ENCODE assay signal across 8 cellular contexts in the genomic region with DNA sequence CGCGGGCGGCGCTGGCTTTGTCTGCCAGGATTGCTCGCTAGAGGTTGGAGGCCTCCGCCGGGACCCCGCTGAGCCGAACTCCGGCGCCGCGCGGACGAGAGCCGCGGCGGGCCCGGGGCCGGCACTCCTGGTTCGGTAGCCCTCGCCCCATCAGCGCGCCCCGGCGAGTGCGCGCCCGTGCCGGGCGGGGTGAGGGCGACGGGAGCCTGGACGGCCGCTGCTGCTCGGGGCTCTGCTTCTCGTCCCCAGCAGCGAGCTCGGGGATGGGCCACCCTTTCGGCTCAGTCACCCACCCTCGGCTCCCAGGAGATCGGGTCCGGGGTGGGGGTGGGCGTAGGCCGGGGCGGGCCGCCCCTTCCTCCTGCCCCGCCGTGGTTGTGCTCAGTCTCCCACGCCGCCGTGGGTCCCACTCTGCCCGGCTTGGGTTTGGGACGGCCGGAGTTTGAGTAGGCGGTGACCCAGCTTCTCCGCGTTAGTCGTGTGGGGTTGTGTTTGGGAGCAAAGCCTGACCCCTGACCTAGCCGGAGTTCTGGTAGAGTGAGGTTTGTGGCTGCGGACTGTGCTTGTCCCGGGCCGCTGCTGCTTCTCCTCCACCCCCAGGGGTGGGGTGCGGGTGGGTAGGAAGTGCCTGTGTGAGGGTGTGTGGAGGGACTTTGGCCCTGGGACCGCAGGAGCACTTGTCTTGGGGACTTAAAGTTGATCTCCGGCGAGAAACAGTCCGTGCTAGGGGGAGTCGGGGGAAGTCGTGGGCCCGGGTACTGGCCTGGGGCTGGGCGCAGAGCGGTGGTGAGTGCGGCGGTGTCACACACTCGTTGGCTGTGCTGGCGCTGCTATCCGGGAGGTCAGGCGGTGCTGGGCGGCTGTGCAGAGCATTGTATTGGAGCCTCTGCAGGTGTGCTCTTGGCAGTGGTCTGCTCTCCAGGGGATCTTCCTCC. TPM values are rescaled to one million over a fixed set of nuclear protein-coding genes. Genes with fewer than 3 reads are reported as not detected.
DNase-seq lines count a peak whose midpoint lies in the region; TF ChIP-seq lines count a peak whose summit lies in the region.

No MANE protein-coding gene starts in this region.

- H2BK120ac ChIP-seq in H9 (ENCODE audit: low read depth, low read length, poor library complexity, severe bottlenecking): no peak overlapping the region

- intact Hi-C loops in adrenal gland (cut with DNase I): no loop called here

- no peak overlapping the region for H2AFZ ChIP-seq in H9 (ENCODE audit: low read length)
- peak overlapping the region; percentile 70 for H2AFZ ChIP-seq in Loucy (ENCODE audit: low read length)

- no peaks in the 10 kb centered on the region for H3K9me2 ChIP-seq in Loucy (replicated peaks; ENCODE audit: low read depth, low read length)

- H3K18ac ChIP-seq in H9 (ENCODE audit: insufficient read length, low read depth, low read length): peak overlapping the region; percentile 83

- H3K9ac ChIP-seq in H9 (ENCODE audit: extremely low read depth, insufficient read length, low read length): peak overlapping the region; percentile 72
- H3K9ac ChIP-seq in Loucy (ENCODE audit: low read depth, low read length, poor library complexity, severe bottlenecking): peak overlapping the region; percentile 84
- H3K9ac ChIP-seq in iPS-15b (ENCODE audit: low read depth, low read length): peak overlapping the region; percentile 73
- H3K9ac ChIP-seq in skeletal muscle tissue (ENCODE audit: low read depth in 1 of 3, low read length in 3 of 3): peak overlapping the region; percentile 81 to 88 (median 86)

- no peak overlapping the region for H3K56ac ChIP-seq in H9 (ENCODE audit: insufficient read length, low read depth, low read length)

- H3K27me3 ChIP-seq in H9 (ENCODE audit: insufficient read depth, low read length): no peaks in the 10 kb centered on the region; the same call in 1 of the 2 replicates
- no peaks in the 10 kb centered on the region for H3K27me3 ChIP-seq in Loucy (ENCODE audit: insufficient read depth, low read length, poor library complexity, severe bottlenecking)
- H3K27me3 ChIP-seq in adrenal gland: no peaks in the 10 kb centered on the region
- peaks cover 18% of the 10 kb centered on the region for H3K27me3 ChIP-seq in iPS-15b (ENCODE audit: control insufficient read depth, insufficient read depth, low read length)
- no peaks in the 10 kb centered on the region for H3K27me3 ChIP-seq in skeletal muscle tissue (ENCODE audit: control insufficient read depth in 3 of 3, insufficient read depth in 3 of 3, low read length in 3 of 3)

- TF ChIP-seq POLR2A in adrenal gland (IDR thresholded peaks at IDR 0.05): no peak

- TF ChIP-seq CTCF in H9 (conservative IDR thresholded peaks at IDR 0.05) (no peak), Loucy (conservative IDR thresholded peaks at IDR 0.05; ENCODE audit: low read length) (no peak), adrenal gland (IDR thresholded peaks at IDR 0.05) (no peak)

- H2BK15ac ChIP-seq in H9 (ENCODE audit: low read depth, low read length): no peak overlapping the region

- peak overlapping the region; percentile 97 for H3K14ac ChIP-seq in H9 (ENCODE audit: insufficient read depth, low read length)

- peak; percentile 25 for DNase-seq in NCI-H510A treated with DMSO at 0.1 percent for 48 hours (lab: John Stamatoyannopoulos, UW)
- no peak for DNase-seq in NCI-H510A (lab: John Stamatoyannopoulos, UW)
- DNase-seq in H9: peak; percentile 41
- DNase-seq in adrenal gland: peak; percentile 45 to 72 (median 63)
- no peak for DNase-seq in H4 (ENCODE audit: low spot score)

- H3K36me3 ChIP-seq in Loucy (ENCODE audit: insufficient read depth, low read length) (no peaks in the 10 kb centered on the region), adrenal gland (replicated peaks in 1 of 2) (no peaks in the 10 kb centered on the region), iPS-15b (ENCODE audit: control insufficient read depth, insufficient read depth, low read length) (no peaks in the 10 kb centered on the region), skeletal muscle tissue (ENCODE audit: control insufficient read depth in 3 of 3, insufficient read depth in 3 of 3, low read length in 3 of 3) (peaks cover 0 to 2% (median 0%) of the 10 kb centered on the region in 3 donors)

- H4K8ac ChIP-seq in H9 (replicated peaks; ENCODE audit: insufficient read length, low read depth, low read length): no peak overlapping the region

- no peak overlapping the region for H2BK5ac ChIP-seq in H9 (ENCODE audit: insufficient read length, low read length)

- no peaks in the 10 kb centered on the region for H3K9me3 ChIP-seq in H9 (ENCODE audit: control insufficient read depth, low read depth, low read length)
- H3K9me3 ChIP-seq in Loucy (ENCODE audit: insufficient read depth, low read depth, low read length): no peaks in the 10 kb centered on the region
- H3K9me3 ChIP-seq in adrenal gland (replicated peaks in 1 of 3): no peaks in the 10 kb centered on the region
- H3K9me3 ChIP-seq in iPS-15b (ENCODE audit: control insufficient read depth, insufficient read depth, low read length): no peaks in the 10 kb centered on the region
- no peaks in the 10 kb centered on the region for H3K9me3 ChIP-seq in skeletal muscle tissue (ENCODE audit: control insufficient read depth in 3 of 3, low read length in 3 of 3)

- H3T11ph ChIP-seq in H9 (ENCODE audit: low read length): no peak overlapping the region

- H3K23me2 ChIP-seq in H9 (ENCODE audit: insufficient read length, low read depth, low read length, poor library complexity, severe bottlenecking): peaks cover 9% of the 10 kb centered on the region

- H3K36me3 Mint-ChIP-seq in H9 (ENCODE audit: insufficient read depth in 1 of 3, low read depth in 3 of 3): peaks cover 0 to 2% (median 0%) of the 10 kb centered on the region in 3 experiments; a peak in 2 of 7 replicates

- no CpG with 5 or more reads among the region's 80 CpGs for WGBS in H9 (ENCODE audit: extremely low coverage, insufficient read length, low lambda C conversion rate)
- WGBS in adrenal gland, 4 donors: 1 to 16% (median 1%) methylated on average over 22 to 80 of the region's 80 CpGs

- peaks cover 15% of the 10 kb centered on the region; the same call in 1 of the 2 replicates for H3F3A ChIP-seq in Loucy (ENCODE audit: low read depth)

- H3K27ac Mint-ChIP-seq in H9: peak overlapping the region; percentile 14 to 98 (median 89); a peak in 5 of 7 replicates

- H3K4me2 ChIP-seq in H9 (ENCODE audit: insufficient read depth, insufficient read length, low read length): peak overlapping the region; percentile 94
- peak overlapping the region; percentile 96 for H3K4me2 ChIP-seq in Loucy (ENCODE audit: low read depth, low read length, poor library complexity, severe bottlenecking)

- H3K4me3 ChIP-seq in Loucy (ENCODE audit: low read length, poor library complexity, severe bottlenecking) (peak overlapping the region; percentile 93), adrenal gland (peak overlapping the region; percentile 67 to 95 (median 74)), iPS-15b (ENCODE audit: low read depth, low read length) (peak overlapping the region; percentile 83), skeletal muscle tissue (ENCODE audit: low read length in 3 of 3) (peak overlapping the region; percentile 81 to 85 (median 82))

- H3K4me1 ChIP-seq in H9 (ENCODE audit: insufficient read depth, low read length) (peaks cover 13% of the 10 kb centered on the region; the same call in 1 of the 2 replicates), Loucy (ENCODE audit: insufficient read depth, low read length, poor library complexity, severe bottlenecking) (peaks cover 37% of the 10 kb centered on the region), adrenal gland (replicated peaks in 1 of 2) (peaks cover 6 to 33% of the 10 kb centered on the region in 2 donors), iPS-15b (ENCODE audit: control insufficient read depth, insufficient read depth, low read length) (peaks cover 10% of the 10 kb centered on the region), skeletal muscle tissue (ENCODE audit: control insufficient read depth in 3 of 3, insufficient read depth in 3 of 3, low read length in 3 of 3) (peaks cover 41 to 48% (median 44%) of the 10 kb centered on the region in 3 donors)

- no peak overlapping the region for H2BK20ac ChIP-seq in H9 (ENCODE audit: low read depth, low read length, poor library complexity, severe bottlenecking)

- no peak overlapping the region for H4K5ac ChIP-seq in H9 (ENCODE audit: insufficient read length, low read depth, low read length)

- peaks cover 9% of the 10 kb centered on the region for H3K79me1 ChIP-seq in H9 (ENCODE audit: insufficient read depth, low read depth, low read length, poor library complexity, severe bottlenecking)

- H3K4me3 Mint-ChIP-seq in H9: peak overlapping the region; percentile 89 to 99

- no peak overlapping the region for H2AK5ac ChIP-seq in H9 (ENCODE audit: insufficient read length, low read length)

- H2BK12ac ChIP-seq in H9 (ENCODE audit: insufficient read length, low read depth, low read length): no peak overlapping the region

- peaks cover 15% of the 10 kb centered on the region for H3K27me3 Mint-ChIP-seq in H9 (ENCODE audit: low read depth)

- H3K79me2 ChIP-seq in H9 (ENCODE audit: insufficient read depth, low read length) (peaks cover 20% of the 10 kb centered on the region; the same call in 1 of the 2 replicates), Loucy (ENCODE audit: insufficient read depth, low read length) (peaks cover 49% of the 10 kb centered on the region)

- no peak overlapping the region for H3K27ac ChIP-seq in H9 (ENCODE audit: insufficient read length, low read depth, low read length)
- H3K27ac ChIP-seq in adrenal gland: peak overlapping the region; percentile 72 to 98 (median 90)
- peak overlapping the region; percentile 88 for H3K27ac ChIP-seq in skeletal muscle tissue (ENCODE audit: low read depth, low read length)

- no peak overlapping the region for H3K23ac ChIP-seq in H9 (ENCODE audit: insufficient read length, low read depth, low read length)

- no peak overlapping the region; the same call in 1 of the 2 replicates for H3K4ac ChIP-seq in H9 (ENCODE audit: low read depth, low read length)

- peaks cover 43 to 45% of the 10 kb centered on the region in 2 experiments for H3K4me1 Mint-ChIP-seq in H9

- peaks cover 6% of the 10 kb centered on the region for H4K20me1 ChIP-seq in H9 (ENCODE audit: control insufficient read depth, insufficient read depth, insufficient read length)
- H4K20me1 ChIP-seq in Loucy (ENCODE audit: insufficient read depth, low read length, poor library complexity, severe bottlenecking): peaks cover 37% of the 10 kb centered on the region

- no peak overlapping the region for H4K91ac ChIP-seq in H9 (ENCODE audit: insufficient read length, low read depth, low read length)

- no peaks in the 10 kb centered on the region for H3K9me3 Mint-ChIP-seq in H9

RNA-seq across cellular contexts. Expression of a gene that starts 0.7 kb away (rescaled TPM):
- total RNA-seq in H9 (2021) (46.6 and 46.8 TPM in 2 replicates), adrenal gland (100 to 1,000 TPM in 1 of 8 donors, 10 to 100 TPM in 7; 31.4 to 112 (median 54.6) TPM), skeletal muscle tissue (6.3 TPM)
- 10 to 100 TPM; 13.1 to 19.5 (median 17.9) TPM for polyA plus RNA-seq in adrenal gland
- 16.2 and 16.4 TPM in 2 replicates for total RNA-seq in H4 (2014; rRNA removed; shearing (Covaris generic))

RNA-seq across cellular contexts. Expression of a gene that starts 46.4 kb away (rescaled TPM):
- total RNA-seq in H9 (2021): 43.4 and 47.1 TPM in 2 replicates
- 10 to 100 TPM; 12.7 to 49.5 (median 21.1) TPM for total RNA-seq in adrenal gland
- polyA plus RNA-seq in adrenal gland: 10 to 100 TPM; 24.0 to 42.6 (median 35.8) TPM
- total RNA-seq in skeletal muscle tissue: 19.3 TPM
- total RNA-seq in H4 (2014; rRNA removed; shearing (Covaris generic)): 14.2 and 18.4 TPM in 2 replicates

Comparison
In these comparisons a context has a peak if more than half of its experiments do, and no peak if none do; other contexts are left out.
1. DNase-seq: peak in NCI-H510A treated with DMSO at 0.1 percent for 48 hours (single experiment), H9 (single experiment) and adrenal gland (7 of 7); none in NCI-H510A (single experiment) and H4 (single experiment).
2. Peak in every context shown above with its lines, with median percentiles within 50 percentile points of each other: H3K9ac ChIP-seq and H3K4me3 ChIP-seq.